8 cellular contexts compared by ENCODE assay signal in genomic region chr22:26512149-26512793, GRCh38. TPM values are rescaled to one million over a fixed set of nuclear protein-coding genes. Genes with fewer than 3 reads are reported as not detected.
A peak's percentile ranks its signal among the peaks of the same experiment; 100 is the strongest.
DNase-seq lines count a peak whose midpoint lies in the region; ATAC-seq, FAIRE-seq and TF ChIP-seq lines count a peak whose summit lies in the region.

Gene TFIP11, minus strand, starts transcription at chr22:26512473. Its CDS starts 2,201 bp downstream, at chr22:26510272.

- H4K20me1 ChIP-seq in H1 (replicated peaks in 1 of 2; ENCODE audit: control insufficient read depth in 1 of 2, insufficient read depth in 2 of 2, low read length in 2 of 2): no peaks in the 10 kb centered on the region

- H3K23me2 ChIP-seq in H1 (ENCODE audit: low read depth, low read length): peaks cover 6% of the 10 kb centered on the region; the same call in 1 of the 2 replicates

- H3K4ac ChIP-seq in H1 (replicated peaks; ENCODE audit: insufficient read length, low read depth, low read length): peak within 1 kb of the TSS; percentile 55

- peak within 1 kb of the TSS; percentile 95 for H3K27ac Mint-ChIP-seq in activated CD8-positive, alpha-beta memory T cell treated with anti-CD3 and anti-CD28 coated beads, Interleukin-2, amount 10 ng/mL, durations not matched to agents 7 days and 5 days
- peak within 1 kb of the TSS; percentile 98 for H3K27ac Mint-ChIP-seq in memory B cell

- H3K4me1 Mint-ChIP-seq in activated CD8-positive, alpha-beta memory T cell treated with anti-CD3 and anti-CD28 coated beads, Interleukin-2, amount 10 ng/mL, durations not matched to agents 7 days and 5 days: peaks cover 48% of the 10 kb centered on the region
- peaks cover 33% of the 10 kb centered on the region for H3K4me1 Mint-ChIP-seq in memory B cell

- peak; percentile 65 for DNase-seq in CMK (ENCODE audit: low read depth)
- DNase-seq in HT-29 (ENCODE audit: low spot score): peak; percentile 83
- DNase-seq in NT2/D1 (ENCODE audit: low read depth, low spot score): peak; percentile 88
- DNase-seq in activated CD8-positive, alpha-beta memory T cell treated with anti-CD3 and anti-CD28 coated beads, Interleukin-2, amount 10 ng/mL, durations not matched to agents 7 days and 5 days: peak; percentile 96
- peak; percentile 79 to 99 for DNase-seq in H1 (ENCODE audit: low read depth in 1 of 2, low spot score in 2 of 2)
- peak; percentile 75 to 82 for DNase-seq in memory B cell (ENCODE audit: low spot score in 2 of 2)
- DNase-seq in stimulated activated CD8-positive, alpha-beta memory T cell treated with anti-CD3 and anti-CD28 coated beads, Interleukin-12 subunit alpha, Interleukin-12 subunit beta, amount 100 ng/mL, for 1 hour (ENCODE audit: low read depth): peak; percentile 88

- H3K9me3 ChIP-seq in NT2/D1 (ENCODE audit: insufficient read depth, low read length): no peaks in the 10 kb centered on the region
- H3K9me3 ChIP-seq in H1 (ENCODE audit: insufficient read depth in 2 of 2, low read depth in 1 of 2, low read length in 1 of 2): no peaks in the 10 kb centered on the region

- POLR2A ChIA-PET in H1 (lab: Charles Lee; ENCODE audit: partially characterized antibody): interaction anchor here (0.7 to 2.4 kb wide), 13 partner anchors 9 to 161 kb away, joined by 3 to 13 read pairs (median 4); partner anchors contain the start of genes HPS4 and SRRD

- H3K4me3 ChIP-seq in NT2/D1 (ENCODE audit: insufficient read length, low read depth) (peak within 1 kb of the TSS; percentile 93), H1 (ENCODE audit: extremely low read depth in 1 of 4, insufficient read depth in 2 of 4, low read depth in 3 of 4, low read length in 4 of 4) (peak within 1 kb of the TSS; percentile 58 to 87 (median 73))

- TF ChIP-seq POLR2A in H1 (IDR thresholded peaks at IDR 0.05; ENCODE audit: control extremely low read depth in 1 of 2, low read depth in 2 of 2, low read length in 2 of 2): peak; percentile 51 to 81

- peak within 1 kb of the TSS; percentile 96 for H3K4me3 Mint-ChIP-seq in activated CD8-positive, alpha-beta memory T cell treated with anti-CD3 and anti-CD28 coated beads, Interleukin-2, amount 10 ng/mL, durations not matched to agents 7 days and 5 days
- H3K4me3 Mint-ChIP-seq in memory B cell: peak within 1 kb of the TSS; percentile 100

- no peaks in the 10 kb centered on the region for H3K27me3 Mint-ChIP-seq in activated CD8-positive, alpha-beta memory T cell treated with anti-CD3 and anti-CD28 coated beads, Interleukin-2, amount 10 ng/mL, durations not matched to agents 7 days and 5 days
- H3K27me3 Mint-ChIP-seq in memory B cell: no peaks in the 10 kb centered on the region

- peak; percentile 85 for ATAC-seq in GM19467 (IDR thresholded peaks at IDR 0.05; ENCODE audit: unreplicated experiment)
- ATAC-seq in activated CD8-positive, alpha-beta memory T cell treated with anti-CD3 and anti-CD28 coated beads, Interleukin-2, amount 10 ng/mL, durations not matched to agents 7 days and 5 days: peak; percentile 99
- ATAC-seq in memory B cell (ENCODE audit: low read depth): peak; percentile 98

- no peaks in the 10 kb centered on the region; the same call in 1 of the 2 replicates for H3K79me1 ChIP-seq in H1 (ENCODE audit: low read depth, low read length)

- peak within 1 kb of the TSS; percentile 64 for H4K5ac ChIP-seq in H1 (ENCODE audit: insufficient read length, low read depth, low read length)

- CTCF ChIA-PET in activated CD8-positive, alpha-beta memory T cell treated with anti-CD3 and anti-CD28 coated beads, Interleukin-2, amount 10 ng/mL, durations not matched to agents 7 days and 5 days (lab: Charles Lee): interaction anchor here (1.0 to 5.1 kb wide), 4 partner anchors 9 to 153 kb away, joined by 3 to 42 read pairs (median 3); no protein-coding TSS in a partner anchor
- CTCF ChIA-PET in H1 (lab: Charles Lee; ENCODE audit: partially characterized antibody): interaction anchor here (0.8 to 1.5 kb wide), 3 partner anchors 9 to 51 kb away, joined by 4 to 5 read pairs (median 5); no protein-coding TSS in a partner anchor

- no peak within 1 kb of the TSS for H2AK5ac ChIP-seq in H1 (ENCODE audit: low read depth, low read length)

- no peaks in the 10 kb centered on the region for H3K9me3 Mint-ChIP-seq in activated CD8-positive, alpha-beta memory T cell treated with anti-CD3 and anti-CD28 coated beads, Interleukin-2, amount 10 ng/mL, durations not matched to agents 7 days and 5 days (ENCODE audit: low read depth)
- H3K9me3 Mint-ChIP-seq in memory B cell: no peaks in the 10 kb centered on the region

- no peak within 1 kb of the TSS; the same call in 1 of the 2 replicates for H2BK12ac ChIP-seq in H1 (ENCODE audit: low read depth, low read length)

- H3K56ac ChIP-seq in H1 (replicated peaks; ENCODE audit: insufficient read length, low read depth, low read length): peak within 1 kb of the TSS; percentile 13

- peak; percentile 72 for FAIRE-seq in H1 (lab: Jason Lieb, UNC)

- 0 out of 2 replicates have a peak within 1 kb of the TSS, but pooled peaks have one; percentile 12 for H2BK5ac ChIP-seq in H1 (ENCODE audit: low read depth, low read length)

- peak within 1 kb of the TSS; percentile 90 for H2AFZ ChIP-seq in H1 (ENCODE audit: low read length)

- TF ChIP-seq RAD21 in H1 (IDR thresholded peaks at IDR 0.05 in 1 of 2, conservative IDR thresholded peaks at IDR 0.05 in 1 of 2; ENCODE audit: low read depth in 2 of 2, low read length in 2 of 2): peak; percentile 24 to 30; a peak in 2 of 4 replicates

- TF ChIP-seq EP300 in H1 (IDR thresholded peaks at IDR 0.05; ENCODE audit: borderline replicate concordance in 1 of 2, low read depth in 2 of 2, low read length in 2 of 2): no peak

- peak; percentile 33 to 52 (median 49) for TF ChIP-seq CTCF in H1 (IDR thresholded peaks at IDR 0.05; ENCODE audit: control extremely low read depth in 1 of 3, insufficient read depth in 1 of 3, low read depth in 1 of 3, low read length in 3 of 3)

- 2% methylated on average over 40 of the region's 40 CpGs; no CpG with 5 or more reads in 1 of the 2 experiments for WGBS in H1 (ENCODE audit: extremely low coverage in 1 of 2, insufficient coverage in 1 of 2, insufficient read length in 1 of 2, insufficient replicate concordance in 2 of 2, low coverage in 1 of 2, low lambda C conversion rate in 2 of 2, missing lambda C conversion rate in 1 of 2), 2 experiments

- H2BK120ac ChIP-seq in H1 (replicated peaks; ENCODE audit: low read depth, low read length): no peak within 1 kb of the TSS

- H3K27me3 ChIP-seq in NT2/D1 (ENCODE audit: insufficient read depth, insufficient read length) (no peaks in the 10 kb centered on the region), H1 (replicated peaks in 1 of 4; ENCODE audit: control insufficient read depth in 3 of 4, extremely low read depth in 1 of 4, insufficient read depth in 3 of 4, low read length in 3 of 4) (no peaks in the 10 kb centered on the region)

- H3K36me3 ChIP-seq in NT2/D1 (ENCODE audit: insufficient read depth, insufficient read length, low read length) (peaks cover 27% of the 10 kb centered on the region), H1 (ENCODE audit: control insufficient read depth in 2 of 4, insufficient read depth in 4 of 4, low read length in 3 of 4) (peaks cover 10 to 23% (median 18%) of the 10 kb centered on the region in 4 experiments; a peak in 6 of 8 replicates)

- H3K27ac ChIP-seq in H1 (ENCODE audit: low read depth, low read length): peak within 1 kb of the TSS; percentile 49

- no peak within 1 kb of the TSS for H2BK15ac ChIP-seq in H1 (ENCODE audit: low read length)

- peak within 1 kb of the TSS; percentile 77 to 94 for H3K4me2 ChIP-seq in H1 (ENCODE audit: insufficient read depth in 1 of 2, low read depth in 2 of 2, low read length in 2 of 2)

- H3K4me1 ChIP-seq in NT2/D1 (ENCODE audit: insufficient read depth, insufficient read length) (peaks cover 2% of the 10 kb centered on the region), H1 (replicated peaks in 1 of 4; ENCODE audit: control insufficient read depth in 3 of 4, insufficient read depth in 4 of 4, low read length in 3 of 4) (peaks cover 0 to 5% (median 3%) of the 10 kb centered on the region in 4 experiments; a peak in 3 of 7 replicates)

- H4K91ac ChIP-seq in H1 (replicated peaks; ENCODE audit: insufficient read length, low read length): no peak within 1 kb of the TSS

- peaks cover 4 to 19% of the 10 kb centered on the region in 2 experiments for H3K79me2 ChIP-seq in H1 (ENCODE audit: control insufficient read depth in 1 of 2, insufficient read depth in 2 of 2, low read length in 2 of 2)

- H3K9ac ChIP-seq in NT2/D1 (ENCODE audit: insufficient read length, low read depth) (peak within 1 kb of the TSS; percentile 91), H1 (replicated peaks in 1 of 4; ENCODE audit: extremely low read depth in 1 of 4, low read depth in 3 of 4, low read length in 3 of 4) (peak within 1 kb of the TSS; percentile 78 to 91 (median 83))

- H3K23ac ChIP-seq in H1 (ENCODE audit: insufficient read length): no peak within 1 kb of the TSS

- peak within 1 kb of the TSS; percentile 94 for H4K8ac ChIP-seq in H1 (ENCODE audit: extremely low read depth, insufficient read depth, low read length)

- no peak within 1 kb of the TSS for H3K14ac ChIP-seq in H1 (ENCODE audit: insufficient read length)

- no peak within 1 kb of the TSS for H2BK20ac ChIP-seq in H1 (ENCODE audit: low read length)

- no peak within 1 kb of the TSS; the same call in 1 of the 2 replicates for H3K18ac ChIP-seq in H1 (ENCODE audit: extremely low read depth, low read length)

- H3K36me3 Mint-ChIP-seq in activated CD8-positive, alpha-beta memory T cell treated with anti-CD3 and anti-CD28 coated beads, Interleukin-2, amount 10 ng/mL, durations not matched to agents 7 days and 5 days: peaks cover 19% of the 10 kb centered on the region
- peaks cover 12% of the 10 kb centered on the region for H3K36me3 Mint-ChIP-seq in memory B cell

TF ChIP-seq in H1, 55 proteins besides CTCF, POLR2A, EP300 and RAD21 (continues in another document):
- TF ChIP-seq TAF1 (IDR thresholded peaks at IDR 0.05; ENCODE audit: low read depth, low read length) (peak; percentile 81), RXRA (IDR thresholded peaks at IDR 0.05; ENCODE audit: insufficient read depth, low read depth, low read length) (no peak), TBP (IDR thresholded peaks at IDR 0.05; ENCODE audit: low read depth, low read length) (peak; percentile 84; the same call in 1 of the 2 replicates), GABPA (IDR thresholded peaks at IDR 0.05; ENCODE audit: borderline replicate concordance, insufficient read depth, low read length) (peak; percentile 97)

RNA-seq across cellular contexts. Expression of gene TFIP11, which starts in this region (rescaled TPM):
- 17.9 and 19.4 TPM in 2 replicates for total RNA-seq in HT-29 (2014; rRNA removed; shearing (Covaris generic))
- 10 to 100 TPM; 58.0 to 64.8 TPM for total RNA-seq in activated CD8-positive, alpha-beta memory T cell treated with anti-CD3 and anti-CD28 coated beads, Interleukin-2, amount 10 ng/mL, durations not matched to agents 7 days and 5 days
- total RNA-seq in H1 (2021; fragmentation: NEBNext Ultra II Directional; extraction: Animal tissue kit (Norgen Biotek cat#: 25700)): 23.9 and 28.3 TPM in 2 replicates
- polyA plus RNA-seq in H1 (2011; rRNA removed): 18.1 and 18.4 TPM in 2 replicates
- polyA plus RNA-seq in H1 (2011; cell fraction: cytosol; rRNA removed): 23.4 TPM
- polyA plus RNA-seq in H1 (2011; cell fraction: nucleus; rRNA removed): 26.2 TPM
- polyA plus RNA-seq in H1 (2012, experiment 1 of 2): 24.2 to 28.8 TPM (median 27.7 TPM) in 4 replicates
- polyA plus RNA-seq in H1 (2012, experiment 2 of 2): 10.5 TPM
- polyA plus RNA-seq in H1 (2013, experiment 1 of 2): 11.5 TPM
- polyA plus RNA-seq in H1 (2013, experiment 2 of 2): 9.4 TPM
- polyA minus RNA-seq in H1 (2011; rRNA and poly(A)+ RNA removed): 37.2 and 40.4 TPM in 2 replicates
- polyA minus RNA-seq in H1 (2011; cell fraction: cytosol; rRNA and poly(A)+ RNA removed): 18.1 TPM
- 27.6 TPM for polyA minus RNA-seq in H1 (2011; cell fraction: nucleus; rRNA and poly(A)+ RNA removed)

Comparison
In these comparisons a context has a peak if more than half of its experiments do, and no peak if none do; other contexts are left out.
1. Peak in every context shown above with its lines: DNase-seq, ATAC-seq, H3K4me3 ChIP-seq and H3K27ac ChIP-seq.